ENCODE assay signal across 8 cellular contexts in the genomic region with DNA sequence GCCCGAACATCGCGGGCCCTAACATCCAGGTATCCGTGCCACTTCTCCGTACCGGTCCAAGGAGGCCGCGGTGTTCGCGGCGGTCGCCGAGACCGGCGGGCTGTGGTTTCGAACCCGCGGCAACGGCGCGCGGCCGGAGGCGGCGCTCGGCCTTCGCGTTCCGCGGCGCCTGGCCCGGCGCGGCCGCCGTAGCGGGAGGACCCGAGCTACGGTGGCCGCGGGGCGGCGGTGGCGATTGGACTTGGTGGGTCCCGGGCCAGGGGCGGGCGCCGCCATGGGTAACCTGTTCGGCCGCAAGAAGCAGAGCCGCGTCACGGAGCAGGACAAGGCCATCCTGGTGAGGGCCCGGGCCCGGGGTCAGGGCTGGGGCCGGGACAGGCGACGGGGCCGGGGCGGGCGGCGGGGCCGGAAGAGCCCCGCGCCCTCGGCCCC. TPM values are rescaled to one million over a fixed set of nuclear protein-coding genes. Genes with fewer than 3 reads are reported as not detected.
DNase-seq lines count a peak whose midpoint lies in the region; ATAC-seq and TF ChIP-seq lines count a peak whose summit lies in the region.

A gene (plus strand): TSS at position 197 of the 432 bp plus-strand sequence. CDS start 78 bp downstream, at position 275.

- no peaks in the 10 kb centered on the region for H3K36me3 ChIP-seq in OCI-LY3 (replicated peaks; ENCODE audit: low read depth, low read length)
- peaks cover 0 to 20% of the 10 kb centered on the region in 2 donors for H3K36me3 ChIP-seq in esophagus (ENCODE audit: control insufficient read depth in 2 of 2, insufficient read depth in 2 of 2, low read length in 1 of 2)
- H3K36me3 ChIP-seq in mucosa of rectum (ENCODE audit: control insufficient read depth in 2 of 2, insufficient read depth in 2 of 2, low read length in 2 of 2), result peaks cover 13 to 16% of the 10 kb centered on the region in 2 donors

- H3K27ac Mint-ChIP-seq in activated T-cell treated with anti-CD3 and anti-CD28 coated beads, Interleukin-2, amount 50 U/mL, for 24 hours, result peak within 1 kb of the TSS; percentile 82

- peaks cover 25% of the 10 kb centered on the region for H3K36me3 Mint-ChIP-seq in activated T-cell treated with anti-CD3 and anti-CD28 coated beads, Interleukin-2, amount 50 U/mL, for 24 hours (ENCODE audit: low read depth)

- peak within 1 kb of the TSS; percentile 97 for H3K4me2 ChIP-seq in OCI-LY3 (ENCODE audit: low read length)

- H3K4me3 ChIP-seq in OCI-LY3 (ENCODE audit: low read length) (peak within 1 kb of the TSS; percentile 84), esophagus (ENCODE audit: low read depth in 1 of 2, low read length in 2 of 2) (peak within 1 kb of the TSS; percentile 89 to 91), mucosa of rectum (ENCODE audit: low read length in 2 of 2) (peak within 1 kb of the TSS; percentile 75 to 79)

- H3K4me1 ChIP-seq in OCI-LY3 (ENCODE audit: low read length) (peaks cover 19% of the 10 kb centered on the region), esophagus (ENCODE audit: control insufficient read depth in 2 of 2, insufficient read depth in 2 of 2, low read length in 1 of 2) (peaks cover 11 to 17% of the 10 kb centered on the region in 2 donors), mucosa of rectum (ENCODE audit: control insufficient read depth in 2 of 2, insufficient read depth in 2 of 2, low read length in 2 of 2) (peaks cover 18 to 24% of the 10 kb centered on the region in 2 donors)

- TF ChIP-seq CTCF in OCI-LY3 (IDR thresholded peaks at IDR 0.05; ENCODE audit: low read depth, low read length), result no peak

- H3K4me3 Mint-ChIP-seq in activated T-cell treated with anti-CD3 and anti-CD28 coated beads, Interleukin-2, amount 50 U/mL, for 24 hours, result peak within 1 kb of the TSS; percentile 78

- H3K27me3 ChIP-seq in OCI-LY3 (ENCODE audit: low read depth, low read length) (peaks cover 16% of the 10 kb centered on the region), esophagus (ENCODE audit: control insufficient read depth in 1 of 2, insufficient read depth in 2 of 2, low read length in 2 of 2) (no peaks in the 10 kb centered on the region), mucosa of rectum (ENCODE audit: control insufficient read depth in 2 of 2, insufficient read depth in 2 of 2, low read length in 2 of 2) (no peaks in the 10 kb centered on the region)

- H3K9me3 Mint-ChIP-seq in activated T-cell treated with anti-CD3 and anti-CD28 coated beads, Interleukin-2, amount 50 U/mL, for 24 hours, result no peaks in the 10 kb centered on the region

- H3K27ac ChIP-seq in OCI-LY3 (ENCODE audit: low read length) (no peak within 1 kb of the TSS), esophagus (ENCODE audit: low read depth in 2 of 2, low read length in 1 of 2) (peak within 1 kb of the TSS; percentile 28 to 34), mucosa of rectum (ENCODE audit: low read depth in 2 of 2, low read length in 2 of 2) (peak within 1 kb of the TSS in 1 of 2 donors; percentile 43)

- DNase-seq in ELF-1 (ENCODE audit: low read depth, low spot score) (peak; percentile 62), COLO829 (ENCODE audit: low spot score) (no peak)
- DNase-seq in activated T-cell treated with anti-CD3 and anti-CD28 coated beads, Interleukin-2, amount 50 U/mL, for 24 hours, result peak; percentile 87
- DNase-seq in stimulated activated CD8-positive, alpha-beta memory T cell treated with anti-CD3 and anti-CD28 coated beads, Interleukin-4, amount 100 ng/mL, for 4 hours (ENCODE audit: low read depth in 2 of 2, low spot score in 1 of 2), result peak; percentile 14 to 31

- H2AFZ ChIP-seq in OCI-LY3 (ENCODE audit: low read depth, low read length), result peak within 1 kb of the TSS; percentile 96

- WGBS in esophagus, 2 donors, result 0 to 1% methylated on average over 53 to 66 of the region's 66 CpGs

- no peaks in the 10 kb centered on the region for H3K9me3 ChIP-seq in OCI-LY3 (ENCODE audit: insufficient read depth, low read length)
- H3K9me3 ChIP-seq in esophagus (ENCODE audit: control insufficient read depth in 2 of 2, insufficient read depth in 1 of 2, low read depth in 1 of 2, low read length in 1 of 2), result no peaks in the 10 kb centered on the region
- H3K9me3 ChIP-seq in mucosa of rectum (ENCODE audit: control insufficient read depth in 2 of 2, low read length in 2 of 2), result no peaks in the 10 kb centered on the region

- H3K9ac ChIP-seq in OCI-LY3 (ENCODE audit: low read length), result peak within 1 kb of the TSS; percentile 72
- peak within 1 kb of the TSS; percentile 75 to 83 for H3K9ac ChIP-seq in mucosa of rectum (ENCODE audit: low read depth in 1 of 2, low read length in 2 of 2)

- H3K27me3 Mint-ChIP-seq in activated T-cell treated with anti-CD3 and anti-CD28 coated beads, Interleukin-2, amount 50 U/mL, for 24 hours, result peaks cover 3% of the 10 kb centered on the region

- no peaks in the 10 kb centered on the region for H4K20me1 ChIP-seq in OCI-LY3 (ENCODE audit: insufficient read depth, low read length)

- H3K79me2 ChIP-seq in OCI-LY3 (ENCODE audit: low read length), result peaks cover 9% of the 10 kb centered on the region

- H3K4me1 Mint-ChIP-seq in activated T-cell treated with anti-CD3 and anti-CD28 coated beads, Interleukin-2, amount 50 U/mL, for 24 hours (ENCODE audit: low read depth), result peaks cover 27% of the 10 kb centered on the region

- ATAC-seq in HG02763 (IDR thresholded peaks at IDR 0.05; ENCODE audit: unreplicated experiment), result peak; percentile 49

RNA-seq across cellular contexts. Expression of the gene that starts here (rescaled TPM):
- polyA plus RNA-seq in esophagus, result 10 to 100 TPM; 21.5 to 26.7 TPM
